In the genomic region with DNA sequence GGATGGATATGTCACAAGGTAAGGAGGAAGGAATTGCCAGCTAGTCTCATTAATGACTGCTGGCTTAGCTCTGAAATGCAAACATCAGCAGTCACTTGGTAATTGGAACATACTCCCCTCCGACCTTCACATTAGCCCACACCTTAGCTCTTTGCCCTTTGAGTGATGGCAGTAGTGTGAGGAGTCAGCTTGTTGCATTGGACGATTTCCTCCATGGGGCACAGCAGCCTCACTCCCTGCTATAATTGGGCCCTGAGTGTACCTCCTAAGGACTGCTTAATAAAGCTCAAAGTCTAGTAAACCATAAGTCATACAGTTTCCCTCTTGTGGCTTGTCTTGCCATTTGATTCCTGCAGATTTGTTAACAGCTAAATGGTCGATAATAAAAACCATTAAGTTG, we compare ENCODE assay signal across 20 cellular contexts.
"Had no signal": no experiment of that assay in that cellular context is flagged by ENCODE, and none has a peak within 500 bp of the region (broad histone marks: within the 10 kb centered on the region; RNA-seq: fewer than 3 reads in every experiment).

No MANE protein-coding gene starts in this region.

- H3K27ac ChIP-seq: brain microvascular endothelial cell, SJCRH30, SK-N-MC, VCaP had no signal

- H3K9me3 Mint-ChIP-seq: activated B cell treated with CpG ODN at 0.5 μM for 24 hours; activated CD8-positive, alpha-beta T cell treated with anti-CD3 and anti-CD28 coated beads for 36 hours; activated naive CD4-positive, alpha-beta T cell treated with anti-CD3 and anti-CD28 coated beads, Interleukin-2, amount 50 U/mL, for 72 hours; activated T-cell treated with anti-CD3 and anti-CD28 coated beads, Interleukin-2, amount 50 U/mL, for 72 hours; activated T-helper 17 cell treated with anti-CD3 and anti-CD28 coated beads, Interleukin-2, amount 50 U/mL, for 72 hours had no signal

- H3K9me3 ChIP-seq: SJCRH30 had no signal

- ATAC-seq: activated T-helper 17 cell treated with anti-CD3 and anti-CD28 coated beads, Interleukin-2, amount 50 U/mL, for 72 hours had no signal

- H3K4me3 ChIP-seq: SJCRH30, SK-N-MC had no signal

- H3K36me3 ChIP-seq: brain microvascular endothelial cell had no signal

- H3K27me3 ChIP-seq: brain microvascular endothelial cell, SJCRH30 had no signal

- H3K4me3 Mint-ChIP-seq: activated B cell treated with CpG ODN at 0.5 μM for 24 hours; activated CD8-positive, alpha-beta T cell treated with anti-CD3 and anti-CD28 coated beads for 36 hours; activated T-cell treated with anti-CD3 and anti-CD28 coated beads, Interleukin-2, amount 50 U/mL, for 72 hours; activated T-helper 17 cell treated with anti-CD3 and anti-CD28 coated beads, Interleukin-2, amount 50 U/mL, for 72 hours had no signal

- H3K27ac Mint-ChIP-seq: activated B cell treated with CpG ODN at 0.5 μM for 24 hours; activated CD8-positive, alpha-beta T cell treated with anti-CD3 and anti-CD28 coated beads for 36 hours had no signal

- H3K4me1 Mint-ChIP-seq: activated T-helper 17 cell treated with anti-CD3 and anti-CD28 coated beads, Interleukin-2, amount 50 U/mL, for 72 hours had no signal

- DNase-seq: activated B cell treated with CpG ODN at 0.5 μM for 24 hours; activated CD4-positive, alpha-beta T cell treated with anti-CD3 and anti-CD28 coated beads for 48 hours; activated CD4-positive, alpha-beta T cell treated with anti-CD3 and anti-CD28 coated beads, Interleukin-2, amount 50 U/mL, for 4 hours; activated CD4-positive, CD25-positive, alpha-beta regulatory T cell treated with anti-CD3 and anti-CD28 coated beads, Interleukin-2, amount 50 U/mL, for 72 hours; activated effector memory CD4-positive, alpha-beta T cell treated with anti-CD3 and anti-CD28 coated beads, Interleukin-2, amount 50 U/mL, for 16 hours; activated naive CD4-positive, alpha-beta T cell; activated T-cell treated with anti-CD3 and anti-CD28 coated beads, Interleukin-2, amount 50 U/mL, for 1 hour; activated T-cell treated with anti-CD3 and anti-CD28 coated beads, Interleukin-2, amount 50 U/mL, for 72 hours; amniotic stem cell; aorta; central memory CD4-positive, alpha-beta T cell; NCI-H1417 treated with DMSO at 0.1 percent for 48 hours; NCI-H187 treated with DMSO at 0.1 percent for 48 hours had no signal

- H3K27me3 Mint-ChIP-seq: activated B cell treated with CpG ODN at 0.5 μM for 24 hours; activated CD8-positive, alpha-beta T cell treated with anti-CD3 and anti-CD28 coated beads for 36 hours; activated T-helper 17 cell treated with anti-CD3 and anti-CD28 coated beads, Interleukin-2, amount 50 U/mL, for 72 hours had no signal
